Comparison of ENCODE assay signal across 15 cellular contexts in genomic region chr11:32225491-32226285, GRCh38.
"Had no signal": no experiment of that assay in that cellular context is flagged by ENCODE, and none has a peak within 500 bp of the region (broad histone marks: within the 10 kb centered on the region; RNA-seq: fewer than 3 reads in every experiment).

No MANE protein-coding gene starts in this region.

- H3K27ac ChIP-seq: dorsolateral prefrontal cortex, lower lobe of right lung, neural progenitor cell, parathyroid adenoma, stomach, thoracic aorta had no signal

- H3K9ac ChIP-seq: neural progenitor cell, parathyroid adenoma had no signal

- H3K9me3 ChIP-seq: lower lobe of right lung, stomach, thoracic aorta had no signal

- H3K4me1 ChIP-seq: lower lobe of right lung, neural progenitor cell, parathyroid adenoma, stomach had no signal

- H3K36me3 ChIP-seq: lower lobe of right lung, neural progenitor cell, stomach, thoracic aorta had no signal

- H3K79me2 ChIP-seq: parathyroid adenoma had no signal

- H3K4me2 ChIP-seq: neural progenitor cell had no signal

- DNase-seq: activated CD4-positive, alpha-beta memory T cell treated with anti-CD3 and anti-CD28 coated beads for 36 hours; activated CD4-positive, alpha-beta T cell treated with anti-CD3 and anti-CD28 coated beads for 1 hour; activated gamma-delta T cell treated with Interleukin-2 at 50 U/mL for 16 hours; activated naive CD8-positive, alpha-beta T cell treated with anti-CD3 and anti-CD28 coated beads, Interleukin-2, amount 10 ng/mL, durations not matched to agents 7 days and 5 days; activated T-cell treated with anti-CD3 and anti-CD28 coated beads, Interleukin-2, amount 50 U/mL, for 48 hours; aorta; dorsolateral prefrontal cortex; immature natural killer cell; lower lobe of right lung; midbrain; stimulated activated CD4-positive, alpha-beta T cell treated with anti-CD3 and anti-CD28 coated beads, Interleukin-2, amount 100 ng/mL, for 48 hours; stomach had no signal

- H3K4me3 ChIP-seq: dorsolateral prefrontal cortex, lower lobe of right lung, neural progenitor cell, stomach, thoracic aorta had no signal

- H3K27me3 ChIP-seq: neural progenitor cell, stomach had no signal

- H2AFZ ChIP-seq: neural progenitor cell, parathyroid adenoma had no signal
